ENCODE assay signal across 22 cellular contexts in the genomic region with DNA sequence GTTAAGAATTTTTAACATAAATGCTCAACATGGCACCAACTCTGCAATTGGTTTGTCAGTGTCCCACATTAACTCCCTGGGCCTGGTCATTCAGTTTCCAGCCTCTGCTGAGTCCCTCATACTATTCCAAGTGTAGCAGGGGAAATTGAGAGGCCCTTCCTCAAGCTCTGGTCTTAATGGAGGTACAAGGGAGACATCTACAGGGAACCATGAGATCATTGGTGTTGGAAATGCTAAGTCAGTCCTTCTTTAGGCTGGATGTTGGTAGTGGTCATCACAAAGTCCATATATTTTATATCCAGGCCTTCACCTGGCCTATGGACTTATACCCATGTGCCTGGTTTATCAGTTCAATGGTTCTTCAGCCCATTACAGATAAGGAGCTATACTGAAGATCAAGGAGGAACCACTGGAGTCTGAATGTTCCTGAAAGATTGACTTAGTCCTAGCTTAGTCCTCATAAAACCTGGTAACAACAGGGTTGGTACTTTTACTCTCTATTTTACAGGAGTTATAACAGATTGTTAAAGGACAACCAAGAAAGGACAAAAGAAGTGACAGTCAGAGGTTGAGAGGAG.
DNase-seq lines count a peak whose midpoint lies in the region; ATAC-seq and TF ChIP-seq lines count a peak whose summit lies in the region.
"Had no signal": no experiment of that assay in that cellular context is flagged by ENCODE, and none has a peak within 500 bp of the region (broad histone marks: within the 10 kb centered on the region; RNA-seq: fewer than 3 reads in every experiment).

No MANE protein-coding gene starts in this region.

- in situ Hi-C loops in IMR-90 (cut with MboI; ENCODE audit: low sequenced_read_pairs), result no loop called here

- no peak overlapping the region for H4K91ac ChIP-seq in IMR-90 (ENCODE audit: insufficient read depth, low read depth, low read length)

- ATAC-seq in IMR-90 (ENCODE audit: low read depth), result no peak
- no peak for ATAC-seq in memory B cell (ENCODE audit: low read depth)
- ATAC-seq in natural killer cell treated with Interleukin-12 subunit alpha and Interleukin-12 subunit beta and Interleukin-15 and Interleukin-18, amount 100 ng/mL, for 72 hours, result no peak
- no peak for ATAC-seq in stimulated activated memory B cell treated with anti-CD40 and anti-IgM and Interleukin-4, amounts not matched to agents 10 μg/mL and 1 μg/mL and 100 μg/mL, for 72 hours
- ATAC-seq: stimulated activated naive CD8-positive, alpha-beta T cell treated with anti-CD3 and anti-CD28 coated beads, Interleukin-15, amount 100 ng/mL, for 72 hours had no signal

- peak overlapping the region; percentile 53 for H2BK5ac ChIP-seq in IMR-90 (ENCODE audit: low read depth, low read length, poor library complexity, severe bottlenecking)

- H2BK20ac ChIP-seq in IMR-90 (ENCODE audit: low read depth, low read length), result no peak overlapping the region

- dilution Hi-C loops in IMR-90 (cut with HindIII; ENCODE audit: low sequenced_read_pairs, unreplicated experiment), result no loop called here

- no peak overlapping the region for H3K4me3 ChIP-seq in IMR-90 (ENCODE audit: insufficient read depth, low read depth, low read length)
- H3K4me3 ChIP-seq: ascending aorta, right lobe of liver had no signal

- H3K36me3 Mint-ChIP-seq in Calu3 (ENCODE audit: insufficient read depth, unreplicated experiment) (peaks cover 16% of the 10 kb centered on the region), memory B cell (peaks cover 18% of the 10 kb centered on the region)
- peaks cover 7% of the 10 kb centered on the region for H3K36me3 Mint-ChIP-seq in natural killer cell treated with Interleukin-12 subunit alpha and Interleukin-12 subunit beta and Interleukin-15 and Interleukin-18, amount 100 ng/mL, for 72 hours
- H3K36me3 Mint-ChIP-seq in stimulated activated memory B cell treated with anti-CD40 and anti-IgM and Interleukin-4, amounts not matched to agents 10 μg/mL and 1 μg/mL and 100 μg/mL, for 72 hours, result peaks cover 34% of the 10 kb centered on the region

- no peak for DNase-seq in Calu3
- DNase-seq in IMR-90, result no peak
- DNase-seq in cerebellar cortex (ENCODE audit: low spot score), result peak; percentile 32
- no peak for DNase-seq in memory B cell (ENCODE audit: low spot score in 2 of 2)
- DNase-seq in natural killer cell treated with Interleukin-12 subunit alpha and Interleukin-12 subunit beta and Interleukin-15 and Interleukin-18, amount 100 ng/mL, for 72 hours (ENCODE audit: low spot score), result no peak
- no peak for DNase-seq in COLO829 (ENCODE audit: low spot score)
- no peak for DNase-seq in NCI-H187 (lab: John Stamatoyannopoulos, UW)
- DNase-seq: activated CD4-positive, alpha-beta T cell treated with anti-CD3 and anti-CD28 coated beads, Interleukin-2, amount 50 U/mL, for 4 hours; activated naive CD4-positive, alpha-beta T cell treated with anti-CD3 and anti-CD28 coated beads, Interleukin-2, amount 50 U/mL, for 16 hours; activated T-cell treated with anti-CD3 and anti-CD28 coated beads for 4 hours; CD4-positive, CD25-positive, alpha-beta regulatory T cell; DMS79; foreskin melanocyte; H7; NCI-H1417; NCI-H774; occipital lobe; right lobe of liver; stimulated activated naive CD8-positive, alpha-beta T cell treated with anti-CD3 and anti-CD28 coated beads, Interleukin-15, amount 100 ng/mL, for 72 hours had no signal

- TF ChIP-seq POLR2A in IMR-90 (IDR thresholded peaks at IDR 0.05; ENCODE audit: low read depth, low read length), result no peak

- H3K27ac Mint-ChIP-seq in Calu3 (ENCODE audit: unreplicated experiment) (peak overlapping the region; percentile 66), memory B cell (peak overlapping the region; percentile 50)
- H3K27ac Mint-ChIP-seq in natural killer cell treated with Interleukin-12 subunit alpha and Interleukin-12 subunit beta and Interleukin-15 and Interleukin-18, amount 100 ng/mL, for 72 hours, result no peak overlapping the region
- no peak overlapping the region for H3K27ac Mint-ChIP-seq in stimulated activated memory B cell treated with anti-CD40 and anti-IgM and Interleukin-4, amounts not matched to agents 10 μg/mL and 1 μg/mL and 100 μg/mL, for 72 hours

- H3K4me1 ChIP-seq in IMR-90 (ENCODE audit: control insufficient read depth, insufficient read depth, low read length), result peaks cover 2% of the 10 kb centered on the region; the same call in 1 of the 2 replicates
- H3K4me1 ChIP-seq: right lobe of liver had no signal

- H3K4ac ChIP-seq in IMR-90 (ENCODE audit: low read depth, low read length), result no peak overlapping the region

- TF ChIP-seq RAD21 in IMR-90 (IDR thresholded peaks at IDR 0.05; ENCODE audit: low read length), result no peak

- H3K4me1 Mint-ChIP-seq in Calu3 (ENCODE audit: low read depth, unreplicated experiment), result peaks cover 28% of the 10 kb centered on the region
- H3K4me1 Mint-ChIP-seq in memory B cell, result no peaks in the 10 kb centered on the region
- peaks cover 7 to 12% of the 10 kb centered on the region in 2 donors for H3K4me1 Mint-ChIP-seq in natural killer cell treated with Interleukin-12 subunit alpha and Interleukin-12 subunit beta and Interleukin-15 and Interleukin-18, amount 100 ng/mL, for 72 hours (ENCODE audit: low read depth in 2 of 2)
- H3K4me1 Mint-ChIP-seq in stimulated activated memory B cell treated with anti-CD40 and anti-IgM and Interleukin-4, amounts not matched to agents 10 μg/mL and 1 μg/mL and 100 μg/mL, for 72 hours, result peaks cover 7% of the 10 kb centered on the region
- H3K4me1 Mint-ChIP-seq: stimulated activated naive CD8-positive, alpha-beta T cell treated with anti-CD3 and anti-CD28 coated beads, Interleukin-15, amount 100 ng/mL, for 72 hours had no signal

- H3K4me3 Mint-ChIP-seq in Calu3 (ENCODE audit: low read depth, unreplicated experiment), result no peak overlapping the region
- H3K4me3 Mint-ChIP-seq in memory B cell, result no peak overlapping the region
- H3K4me3 Mint-ChIP-seq in natural killer cell treated with Interleukin-12 subunit alpha and Interleukin-12 subunit beta and Interleukin-15 and Interleukin-18, amount 100 ng/mL, for 72 hours, result no peak overlapping the region
- no peak overlapping the region for H3K4me3 Mint-ChIP-seq in stimulated activated memory B cell treated with anti-CD40 and anti-IgM and Interleukin-4, amounts not matched to agents 10 μg/mL and 1 μg/mL and 100 μg/mL, for 72 hours
- H3K4me3 Mint-ChIP-seq: stimulated activated naive CD8-positive, alpha-beta T cell treated with anti-CD3 and anti-CD28 coated beads, Interleukin-15, amount 100 ng/mL, for 72 hours had no signal

- H2BK120ac ChIP-seq in IMR-90 (ENCODE audit: low read depth, low read length), result no peak overlapping the region

- H4K20me1 ChIP-seq in IMR-90 (ENCODE audit: insufficient read depth, low read length), result no peaks in the 10 kb centered on the region; the same call in 1 of the 2 replicates

- no peak overlapping the region for H3K27ac ChIP-seq in IMR-90 (ENCODE audit: insufficient read depth, low read length)
- H3K27ac ChIP-seq: ascending aorta, right lobe of liver had no signal

- H3K4me2 ChIP-seq in IMR-90 (ENCODE audit: low read depth, low read length), result no peak overlapping the region

- no peak overlapping the region for H4K5ac ChIP-seq in IMR-90 (ENCODE audit: low read depth, low read length)

- no peak overlapping the region; the same call in 1 of the 2 replicates for H3K14ac ChIP-seq in IMR-90 (replicated peaks; ENCODE audit: low read depth, low read length)

- H2AK9ac ChIP-seq in IMR-90 (replicated peaks; ENCODE audit: low read depth, low read length, poor library complexity), result no peak overlapping the region

- H3K23ac ChIP-seq in IMR-90 (ENCODE audit: low read depth, low read length), result no peak overlapping the region

- intact Hi-C loops in Calu3 (cut with micrococcal nuclease; ENCODE audit: unreplicated experiment) (no loop called here), IMR-90 (cut with micrococcal nuclease) (no loop called here)

- peaks cover 2% of the 10 kb centered on the region for H3K9me1 ChIP-seq in IMR-90 (ENCODE audit: insufficient read depth, low read length)

- H2AFZ ChIP-seq in IMR-90 (replicated peaks; ENCODE audit: low read length, poor library complexity), result no peak overlapping the region

- peaks cover 21 to 36% of the 10 kb centered on the region in 2 experiments for H3K79me1 ChIP-seq in IMR-90 (ENCODE audit: low read depth in 1 of 2, low read length in 2 of 2)

- POLR2A ChIA-PET in IMR-90 (lab: Charles Lee; ENCODE audit: unreplicated experiment), result no interaction called here

- H4K8ac ChIP-seq in IMR-90 (ENCODE audit: low read depth in 2 of 2, low read length in 2 of 2), result no peak overlapping the region

- CTCF ChIA-PET in Calu3 (lab: Charles Lee), result interaction anchor here (0.6 kb wide), 1 partner anchor 40 kb away, joined by 3 read pairs; no protein-coding TSS in a partner anchor
- CTCF ChIA-PET in IMR-90 (lab: Yijun Ruan, JAX), result no interaction called here

- no peak for TF ChIP-seq CTCF in Calu3 (IDR thresholded peaks at IDR 0.05; ENCODE audit: unreplicated experiment)
- no peak for TF ChIP-seq CTCF in IMR-90 (conservative IDR thresholded peaks at IDR 0.05; ENCODE audit: low read depth, low read length)

- BruUV-seq in Calu3 (replicated peaks; lab: Mats Ljungman, UMichigan), result no TSS peak
- BruUV-seq in IMR-90 (replicated peaks; lab: Mats Ljungman, UMichigan), result no TSS peak

- H2BK15ac ChIP-seq in IMR-90 (ENCODE audit: low read depth, low read length), result no peak overlapping the region

- peaks cover 4% of the 10 kb centered on the region for H3K9me3 Mint-ChIP-seq in Calu3 (ENCODE audit: low read depth, unreplicated experiment)
- H3K9me3 Mint-ChIP-seq in memory B cell, result no peaks in the 10 kb centered on the region
- no peaks in the 10 kb centered on the region for H3K9me3 Mint-ChIP-seq in natural killer cell treated with Interleukin-12 subunit alpha and Interleukin-12 subunit beta and Interleukin-15 and Interleukin-18, amount 100 ng/mL, for 72 hours
- H3K9me3 Mint-ChIP-seq in stimulated activated memory B cell treated with anti-CD40 and anti-IgM and Interleukin-4, amounts not matched to agents 10 μg/mL and 1 μg/mL and 100 μg/mL, for 72 hours, result no peaks in the 10 kb centered on the region
- H3K9me3 Mint-ChIP-seq: stimulated activated naive CD8-positive, alpha-beta T cell treated with anti-CD3 and anti-CD28 coated beads, Interleukin-15, amount 100 ng/mL, for 72 hours had no signal

- H3K36me3 ChIP-seq in IMR-90 (ENCODE audit: control insufficient read depth, insufficient read depth, low read length), result peaks cover 2% of the 10 kb centered on the region; the same call in 1 of the 2 replicates
- H3K36me3 ChIP-seq: right lobe of liver had no signal

- no peaks in the 10 kb centered on the region for H3K27me3 Mint-ChIP-seq in Calu3 (ENCODE audit: unreplicated experiment)
- H3K27me3 Mint-ChIP-seq in memory B cell, result no peaks in the 10 kb centered on the region
- H3K27me3 Mint-ChIP-seq in natural killer cell treated with Interleukin-12 subunit alpha and Interleukin-12 subunit beta and Interleukin-15 and Interleukin-18, amount 100 ng/mL, for 72 hours, result no peaks in the 10 kb centered on the region
- H3K27me3 Mint-ChIP-seq in stimulated activated memory B cell treated with anti-CD40 and anti-IgM and Interleukin-4, amounts not matched to agents 10 μg/mL and 1 μg/mL and 100 μg/mL, for 72 hours, result no peaks in the 10 kb centered on the region
- H3K27me3 Mint-ChIP-seq: CD4-positive, CD25-positive, alpha-beta regulatory T cell; stimulated activated naive CD8-positive, alpha-beta T cell treated with anti-CD3 and anti-CD28 coated beads, Interleukin-15, amount 100 ng/mL, for 72 hours; type B pancreatic cell had no signal

- no peak overlapping the region for H3K56ac ChIP-seq in IMR-90 (ENCODE audit: extremely low read depth, insufficient read depth, low read length)

- H2AK5ac ChIP-seq in IMR-90 (ENCODE audit: low read depth, low read length), result no peak overlapping the region

- H3K18ac ChIP-seq in IMR-90 (ENCODE audit: low read depth, low read length), result no peak overlapping the region

- H3K9ac ChIP-seq in IMR-90 (ENCODE audit: low read depth, low read length), result no peak overlapping the region

- H3K27me3 ChIP-seq in IMR-90 (ENCODE audit: control insufficient read depth, insufficient read depth, low read length), result no peaks in the 10 kb centered on the region
- H3K27me3 ChIP-seq: ascending aorta, right lobe of liver had no signal

- no peaks in the 10 kb centered on the region for H3K9me3 ChIP-seq in IMR-90 (ENCODE audit: control insufficient read depth, insufficient read depth, low read length)
- H3K9me3 ChIP-seq: ascending aorta, right lobe of liver had no signal

Comparison
In these comparisons a context has a peak if more than half of its experiments do, and no peak if none do; other contexts are left out.
1. H3K27ac Mint-ChIP-seq: peak in Calu3 (single experiment) and memory B cell (single experiment); none in natural killer cell treated with Interleukin-12 subunit alpha and Interleukin-12 subunit beta and Interleukin-15 and Interleukin-18, amount 100 ng/mL, for 72 hours (0 of 2) and stimulated activated memory B cell treated with anti-CD40 and anti-IgM and Interleukin-4, amounts not matched to agents 10 μg/mL and 1 μg/mL and 100 μg/mL, for 72 hours (single experiment).